Comparison of ENCODE assay signal across 8 cellular contexts in the genomic region with DNA sequence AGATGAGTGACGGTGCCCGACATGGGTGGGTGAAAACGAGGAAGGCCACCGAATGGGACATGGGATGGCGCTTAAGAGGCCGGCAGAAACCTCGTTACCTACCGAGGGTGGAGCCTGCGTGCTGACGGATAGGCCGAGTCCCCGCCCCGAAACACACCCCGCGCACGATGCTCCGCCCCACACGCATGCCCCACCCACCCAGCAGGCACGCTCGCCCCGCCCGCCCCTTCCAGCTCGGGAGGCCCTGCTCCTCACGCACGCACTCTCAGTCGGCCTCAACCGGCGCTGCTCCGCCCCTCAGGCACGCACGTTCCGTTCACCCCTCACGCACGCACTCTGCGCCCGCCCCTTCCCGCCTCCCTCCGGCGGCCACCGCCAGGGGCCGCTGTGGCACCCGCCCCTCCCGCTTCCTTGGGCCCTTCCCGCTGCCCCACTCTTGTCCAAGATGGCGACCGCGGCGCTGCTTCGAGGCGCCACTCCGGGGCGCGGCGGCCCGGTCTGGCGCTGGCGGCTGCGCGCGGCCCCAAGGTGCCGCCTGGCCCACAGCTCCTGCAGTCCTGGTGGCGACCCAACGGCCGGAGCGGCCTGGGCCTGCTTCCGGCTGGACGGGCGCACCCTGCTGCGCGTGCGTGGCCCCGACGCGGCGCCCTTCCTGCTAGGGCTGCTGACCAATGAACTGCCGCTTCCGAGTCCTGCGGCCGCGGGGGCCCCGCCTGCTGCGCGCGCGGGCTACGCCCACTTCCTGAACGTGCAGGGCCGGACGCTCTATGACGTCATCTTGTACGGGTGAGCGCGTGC. TPM values are rescaled to one million over a fixed set of nuclear protein-coding genes. Genes with fewer than 3 reads are reported as not detected.
A peak's percentile ranks its signal among the peaks of the same experiment; 100 is the strongest.
DNase-seq lines count a peak whose midpoint lies in the region; ATAC-seq and TF ChIP-seq lines count a peak whose summit lies in the region.

A gene (plus strand): TSS at position 433 of the 798 bp plus-strand sequence. CDS start 13 bp downstream, at position 446.

- H3K9me3 Mint-ChIP-seq in CD4-positive, CD25-positive, alpha-beta regulatory T cell = no peaks in the 10 kb centered on the region

- TF ChIP-seq POLR2A in lower leg skin (IDR thresholded peaks at IDR 0.05) = peak in 1 of 2 donors; percentile 90

- peak within 1 kb of the TSS; percentile 91 to 95 (median 93) for H3K4me3 Mint-ChIP-seq in CD4-positive, CD25-positive, alpha-beta regulatory T cell

- H3K36me3 ChIP-seq in CD4-positive, CD25-positive, alpha-beta regulatory T cell (ENCODE audit: control insufficient read depth, insufficient read depth, low read length) = peaks cover 5% of the 10 kb centered on the region

- peak within 1 kb of the TSS; percentile 85 for H3K4me3 ChIP-seq in CD4-positive, CD25-positive, alpha-beta regulatory T cell (ENCODE audit: low read depth, low read length)
- peak within 1 kb of the TSS; percentile 33 for H3K4me3 ChIP-seq in lower leg skin (ENCODE audit: low read depth, poor library complexity, severe bottlenecking)

- H3K27ac Mint-ChIP-seq in CD4-positive, CD25-positive, alpha-beta regulatory T cell = peak within 1 kb of the TSS; percentile 97 to 98 (median 97)

- peaks cover 0 to 60% (median 27%) of the 10 kb centered on the region in 4 donors for H3K4me1 Mint-ChIP-seq in CD4-positive, CD25-positive, alpha-beta regulatory T cell

- H3K27me3 ChIP-seq in CD4-positive, CD25-positive, alpha-beta regulatory T cell (ENCODE audit: control insufficient read depth, insufficient read depth, low read length) = no peaks in the 10 kb centered on the region

- intact Hi-C loops in lower leg skin (cut with DNase I; ENCODE audit: low total_unique reads) = no loop called here

- H3K27ac ChIP-seq in CD4-positive, CD25-positive, alpha-beta regulatory T cell (ENCODE audit: insufficient read depth, low read length, poor library complexity, severe bottlenecking) = peak within 1 kb of the TSS; percentile 98

- H3K36me3 Mint-ChIP-seq in CD4-positive, CD25-positive, alpha-beta regulatory T cell = peaks cover 6% of the 10 kb centered on the region

- H3K4me1 ChIP-seq in CD4-positive, CD25-positive, alpha-beta regulatory T cell (ENCODE audit: control insufficient read depth, insufficient read depth, low read length, poor library complexity, severe bottlenecking) = peaks cover 26% of the 10 kb centered on the region

- 1% methylated on average over 28 to 56 of the region's 93 CpGs for WGBS in lower leg skin, 2 donors

- H3K27me3 Mint-ChIP-seq in CD4-positive, CD25-positive, alpha-beta regulatory T cell = peaks cover 5% of the 10 kb centered on the region

- peak; percentile 99 to 100 (median 100) for DNase-seq in CD4-positive, CD25-positive, alpha-beta regulatory T cell
- peak; percentile 78 for DNase-seq in NCI-H748 treated with DMSO at 0.1 percent for 48 hours (lab: John Stamatoyannopoulos, UW)
- peak; percentile 99 to 100 for DNase-seq in activated CD4-positive, alpha-beta T cell treated with anti-CD3 and anti-CD28 coated beads, Interleukin-2, amount 50 U/mL, for 48 hours
- peak; percentile 96 to 99 for DNase-seq in dermis microvascular lymphatic vessel endothelial cell (ENCODE audit: low read depth in 2 of 2)
- peak; percentile 98 to 100 for DNase-seq in lower leg skin (ENCODE audit: low spot score in 2 of 2)
- DNase-seq in stimulated activated CD4-positive, alpha-beta T cell treated with anti-CD3 and anti-CD28 coated beads, Interleukin-4, amount 100 ng/mL, for 48 hours (ENCODE audit: low read depth in 2 of 2) = peak; percentile 99

- H3K9me3 ChIP-seq in CD4-positive, CD25-positive, alpha-beta regulatory T cell (ENCODE audit: control insufficient read depth in 2 of 2, low read length in 2 of 2) = no peaks in the 10 kb centered on the region

- TF ChIP-seq CTCF in lower leg skin (IDR thresholded peaks at IDR 0.05) = no peak

- peak; percentile 84 for ATAC-seq in CD4-positive, CD25-positive, alpha-beta regulatory T cell (ENCODE audit: low read depth in 2 of 2)
- peak; percentile 86 for ATAC-seq in GM19395 (IDR thresholded peaks at IDR 0.05; ENCODE audit: unreplicated experiment)
- peak; percentile 75 for ATAC-seq in HG03565 (IDR thresholded peaks at IDR 0.05; ENCODE audit: unreplicated experiment)

RNA-seq across cellular contexts. Expression of the gene that starts here (rescaled TPM):
- 17.0 TPM for total RNA-seq in CD4-positive, CD25-positive, alpha-beta regulatory T cell
- polyA plus RNA-seq in CD4-positive, CD25-positive, alpha-beta regulatory T cell = 1 to 10 TPM; 2.0 to 5.5 (median 4.0) TPM
- total RNA-seq in dermis microvascular lymphatic vessel endothelial cell (6.0 and 7.3 TPM in 2 replicates), lower leg skin (10 to 100 TPM in 3 of 4 donors, 1 to 10 TPM in 1; 9.4 to 16.0 (median 12.6) TPM)

Comparison
In these comparisons a context has a peak if more than half of its experiments do, and no peak if none do; other contexts are left out.
1. Peak in every context shown above with its lines: DNase-seq, ATAC-seq, H3K4me3 ChIP-seq and H3K27ac ChIP-seq.